8 cellular contexts compared by ENCODE assay signal in genomic region chr14:55025948-55026347, GRCh38. TPM values are rescaled to one million over a fixed set of nuclear protein-coding genes. Genes with fewer than 3 reads are reported as not detected.
DNase-seq lines count a peak whose midpoint lies in the region; ATAC-seq and TF ChIP-seq lines count a peak whose summit lies in the region.

No MANE protein-coding gene starts in this region.

- peaks cover 4% of the 10 kb centered on the region for H3K36me3 Mint-ChIP-seq in brain

- peak overlapping the region; percentile 80 for H3K9ac ChIP-seq in mucosa of stomach (ENCODE audit: low read length)

- ATAC-seq in HG03342 (IDR thresholded peaks at IDR 0.05; ENCODE audit: unreplicated experiment), result no peak

- CTCF ChIA-PET in AG04449 (lab: Yijun Ruan, JAX), result interaction anchor here (1.1 to 7.7 kb wide), 5 partner anchors 11 to 135 kb away, joined by 3 to 41 read pairs (median 8); partner anchors contain the start of gene MAPK1IP1L

- POLR2A ChIA-PET in AG04449 (lab: Yijun Ruan, JAX), result no interaction called here

- H3K4me3 ChIP-seq in AG04449 (ENCODE audit: low read depth, low read length), result peak overlapping the region; percentile 88
- H3K4me3 ChIP-seq in HFF-Myc (replicated peaks; ENCODE audit: low read depth, low read length), result peak overlapping the region; percentile 73
- H3K4me3 ChIP-seq in mucosa of stomach (ENCODE audit: low read length), result peak overlapping the region; percentile 81

- H3K27ac Mint-ChIP-seq in brain, result peak overlapping the region; percentile 46 to 95 (median 88)

- TF ChIP-seq CTCF in AG04449 (IDR thresholded peaks at IDR 0.05; ENCODE audit: insufficient read depth, low read length, missing control alignments), result no peak
- no peak for TF ChIP-seq CTCF in HFF-Myc (IDR thresholded peaks at IDR 0.05; ENCODE audit: low read depth, low read length, missing control alignments)
- TF ChIP-seq CTCF in brain (conservative IDR thresholded peaks at IDR 0.05), result no peak

- no peak for DNase-seq in AG04449 (ENCODE audit: low read depth, low spot score)
- no peak for DNase-seq in HFF-Myc (ENCODE audit: extremely low read depth, low read depth)
- no peak for DNase-seq in Ammon's horn (ENCODE audit: low spot score)
- DNase-seq in mucosa of gallbladder (ENCODE audit: low spot score), result no peak
- no peak for DNase-seq in AG20443 (ENCODE audit: low spot score)

- H3K36me3 ChIP-seq in mucosa of stomach (ENCODE audit: control insufficient read depth, insufficient read depth, low read length), result no peaks in the 10 kb centered on the region

- H3K9me3 ChIP-seq in mucosa of stomach (ENCODE audit: control insufficient read depth, low read length), result no peaks in the 10 kb centered on the region

- peaks cover 13% of the 10 kb centered on the region for H3K27me3 Mint-ChIP-seq in brain

- H3K9me3 Mint-ChIP-seq in brain, result no peaks in the 10 kb centered on the region

- no peaks in the 10 kb centered on the region for H3K27me3 ChIP-seq in mucosa of stomach (ENCODE audit: control insufficient read depth, insufficient read depth, low read length)

- peaks cover 16% of the 10 kb centered on the region for H3K4me1 ChIP-seq in mucosa of stomach (ENCODE audit: control insufficient read depth, insufficient read depth, low read length)

- H3K4me1 Mint-ChIP-seq in brain, result peaks cover 49% of the 10 kb centered on the region

- peak overlapping the region; percentile 85 to 95 (median 93) for H3K4me3 Mint-ChIP-seq in brain

RNA-seq across cellular contexts. Expression of gene WDHD1, which starts 1.0 kb away (rescaled TPM):
- 7.4 TPM for polyA plus RNA-seq in brain (ENCODE audit: insufficient read depth, low read depth, low replicate concordance)
- total RNA-seq in mucosa of gallbladder, result 2.6 TPM

RNA-seq across cellular contexts. Expression of gene SOCS4, which starts 1.1 kb away (rescaled TPM):
- polyA plus RNA-seq in brain (ENCODE audit: insufficient read depth, low read depth, low replicate concordance), result 3.2 TPM
- total RNA-seq in mucosa of gallbladder, result 27.8 TPM

RNA-seq across cellular contexts. Expression of gene MAPK1IP1L, which starts 25.5 kb away (rescaled TPM):
- polyA plus RNA-seq in brain (ENCODE audit: insufficient read depth, low read depth, low replicate concordance), result 91.1 TPM
- 80.0 TPM for total RNA-seq in mucosa of gallbladder
